Comparison of ENCODE assay signal across 23 cellular contexts in the genomic region with DNA sequence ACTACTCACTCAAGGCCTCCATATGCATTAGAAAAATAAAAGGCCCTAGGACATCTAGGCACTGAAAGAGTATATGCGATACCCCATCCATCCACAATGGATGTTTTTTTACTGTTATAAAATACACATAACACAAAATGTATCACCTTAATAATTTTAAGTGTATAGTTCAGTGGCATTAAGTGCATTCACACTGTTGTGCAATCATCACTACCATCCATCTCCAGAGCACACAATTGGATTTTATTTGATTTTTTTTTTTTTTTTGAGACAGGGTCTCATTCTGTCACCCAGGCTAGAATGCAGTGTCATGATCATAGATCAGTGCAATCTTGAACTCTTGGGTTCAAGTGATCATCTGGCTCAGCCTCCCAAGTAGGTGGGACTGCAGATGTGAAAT.
A peak's percentile ranks its signal among the peaks of the same experiment; 100 is the strongest.
DNase-seq lines count a peak whose midpoint lies in the region.
"Had no signal": no experiment of that assay in that cellular context is flagged by ENCODE, and none has a peak within 500 bp of the region (broad histone marks: within the 10 kb centered on the region; RNA-seq: fewer than 3 reads in every experiment).

No MANE protein-coding gene starts in this region.

- H3K36me3 Mint-ChIP-seq in T-helper 1 cell treated with Interleukin-12 subunit alpha and Interleukin-12 subunit beta and Interleukin-4 antibody, amounts not matched to agents 30 μg/mL and 1 μg/mL, for 36 hours (ENCODE audit: low read depth): peaks cover 63% of the 10 kb centered on the region

- H3K4me3 Mint-ChIP-seq in T-helper 1 cell treated with Interleukin-12 subunit alpha and Interleukin-12 subunit beta and Interleukin-4 antibody, amounts not matched to agents 30 μg/mL and 1 μg/mL, for 36 hours: no peak overlapping the region
- H3K4me3 Mint-ChIP-seq: activated naive CD8-positive, alpha-beta T cell treated with anti-CD3 and anti-CD28 coated beads for 36 hours; effector memory CD8-positive, alpha-beta T cell; GM23338 had no signal

- H3K4me1 Mint-ChIP-seq in T-helper 1 cell treated with Interleukin-12 subunit alpha and Interleukin-12 subunit beta and Interleukin-4 antibody, amounts not matched to agents 30 μg/mL and 1 μg/mL, for 36 hours (ENCODE audit: low read depth): peaks cover 67% of the 10 kb centered on the region

- DNase-seq in T-helper 1 cell: no peak
- DNase-seq: activated CD4-positive, alpha-beta T cell treated with anti-CD3 and anti-CD28 coated beads for 48 hours; activated naive CD8-positive, alpha-beta T cell treated with anti-CD3 and anti-CD28 coated beads for 36 hours; activated T-cell treated with anti-CD3 and anti-CD28 coated beads, Interleukin-2, amount 50 U/mL, for 1 hour; aorta; Caco-2; effector memory CD8-positive, alpha-beta T cell; erythroblast; islet precursor cell; KBM-7; left ventricle myocardium inferior; mesendoderm; NCI-H1436; NCI-H2081 treated with DMSO at 0.1 percent for 48 hours; NCI-H226; Peyer's patch; posterior cingulate gyrus; right cardiac atrium; SHP77 treated with DMSO at 0.1 percent for 48 hours; spleen; T-helper 9 cell had no signal

- H3K9me3 Mint-ChIP-seq in T-helper 1 cell treated with Interleukin-12 subunit alpha and Interleukin-12 subunit beta and Interleukin-4 antibody, amounts not matched to agents 30 μg/mL and 1 μg/mL, for 36 hours: peaks cover 6% of the 10 kb centered on the region

- no peaks in the 10 kb centered on the region for H3K27me3 Mint-ChIP-seq in T-helper 1 cell treated with Interleukin-12 subunit alpha and Interleukin-12 subunit beta and Interleukin-4 antibody, amounts not matched to agents 30 μg/mL and 1 μg/mL, for 36 hours (ENCODE audit: low read depth)
- H3K27me3 Mint-ChIP-seq: activated naive CD8-positive, alpha-beta T cell treated with anti-CD3 and anti-CD28 coated beads for 36 hours; effector memory CD8-positive, alpha-beta T cell had no signal

- H3K27ac Mint-ChIP-seq in T-helper 1 cell treated with Interleukin-12 subunit alpha and Interleukin-12 subunit beta and Interleukin-4 antibody, amounts not matched to agents 30 μg/mL and 1 μg/mL, for 36 hours: peak overlapping the region; percentile 45
- H3K27ac Mint-ChIP-seq: activated naive CD8-positive, alpha-beta T cell treated with anti-CD3 and anti-CD28 coated beads for 36 hours; GM23338 had no signal
